In genomic region chr5:89071941-89072331, GRCh38 we compare ENCODE assay signal across 12 cellular contexts.
DNase-seq lines count a peak whose midpoint lies in the region; ATAC-seq and TF ChIP-seq lines count a peak whose summit lies in the region.
"Had no signal": no experiment of that assay in that cellular context is flagged by ENCODE, and none has a peak within 500 bp of the region (broad histone marks: within the 10 kb centered on the region; RNA-seq: fewer than 3 reads in every experiment).

No MANE protein-coding gene starts in this region.

- H3K36me3 ChIP-seq in OCI-LY1 (ENCODE audit: insufficient read depth, low read length): no peaks in the 10 kb centered on the region

- WGBS in right cardiac atrium: 68% methylated on average over 1 of the region's 1 CpG

- H3K4me3 ChIP-seq in OCI-LY1 (ENCODE audit: low read depth, low read length, poor library complexity, severe bottlenecking) (no peak overlapping the region), right cardiac atrium (ENCODE audit: low read length) (no peak overlapping the region)

- ATAC-seq in GM19468 (IDR thresholded peaks at IDR 0.05; ENCODE audit: extremely low read depth, unreplicated experiment) (peak; percentile 45), HG02973 (IDR thresholded peaks at IDR 0.05; ENCODE audit: unreplicated experiment) (peak; percentile 67), right cardiac atrium (no peak)

- in situ Hi-C loops in GM13977 (cut with MboI; ENCODE audit: low pct_unique_long_range_greater_than_20kb, low sequenced_read_pairs, unreplicated experiment): no loop called here

- H3K27me3 ChIP-seq in OCI-LY1 (ENCODE audit: insufficient read depth, low read length): no peaks in the 10 kb centered on the region
- H3K27me3 ChIP-seq in right cardiac atrium (ENCODE audit: control insufficient read depth, insufficient read depth): no peaks in the 10 kb centered on the region

- no peaks in the 10 kb centered on the region for H3K79me2 ChIP-seq in OCI-LY1 (ENCODE audit: insufficient read depth, low read length)

- TF ChIP-seq CTCF in GM13977 (IDR thresholded peaks at IDR 0.05; ENCODE audit: extremely low read depth, insufficient read depth, missing control alignments): no peak
- TF ChIP-seq CTCF in OCI-LY1 (IDR thresholded peaks at IDR 0.05; ENCODE audit: low read length): no peak

- H3F3A ChIP-seq in OCI-LY1 (ENCODE audit: insufficient read depth, low read length): no peaks in the 10 kb centered on the region

- peak; percentile 20 for DNase-seq in GM13977 (ENCODE audit: low spot score)
- no peak for DNase-seq in SHP77 (lab: John Stamatoyannopoulos, UW)
- no peak for DNase-seq in KG1 (lab: John Stamatoyannopoulos, UW)
- no peak for DNase-seq in right cardiac atrium
- no peak for DNase-seq in middle frontal gyrus (ENCODE audit: extremely low spot score, low spot score)
- DNase-seq: activated CD4-positive, alpha-beta T cell treated with anti-CD3 and anti-CD28 coated beads, Interleukin-2, amount 10 ng/mL, durations not matched to agents 7 days and 5 days; NCI-H2171; nephron progenitor cell; substantia nigra had no signal

- peak overlapping the region; percentile 97 for H2AFZ ChIP-seq in OCI-LY1 (ENCODE audit: low read length)

- no peak overlapping the region for H3K9ac ChIP-seq in OCI-LY1 (ENCODE audit: low read length)

- H3K4me1 ChIP-seq in OCI-LY1 (ENCODE audit: insufficient read depth, low read length, severe bottlenecking) (peaks cover 17% of the 10 kb centered on the region), right cardiac atrium (ENCODE audit: control insufficient read depth, insufficient read depth, low read length) (no peaks in the 10 kb centered on the region)

- intact Hi-C loops in right cardiac atrium (cut with DNase I): no loop called here

- H3K4me2 ChIP-seq in OCI-LY1 (ENCODE audit: low read length): no peak overlapping the region

- H4K20me1 ChIP-seq in OCI-LY1 (ENCODE audit: insufficient read depth, low read length): no peaks in the 10 kb centered on the region

- no peaks in the 10 kb centered on the region for H3K9me2 ChIP-seq in OCI-LY1 (ENCODE audit: low read depth, low read length)

- no peak overlapping the region for H3K27ac ChIP-seq in OCI-LY1 (ENCODE audit: low read depth, low read length, poor library complexity, severe bottlenecking)
- H3K27ac ChIP-seq in right cardiac atrium (ENCODE audit: low read length): no peak overlapping the region

- H3K9me3 ChIP-seq in OCI-LY1 (ENCODE audit: low read length): no peaks in the 10 kb centered on the region
- no peaks in the 10 kb centered on the region for H3K9me3 ChIP-seq in right cardiac atrium (ENCODE audit: control insufficient read depth, low read length)

Comparison
In these comparisons a context has a peak if more than half of its experiments do, and no peak if none do; other contexts are left out.
1. ATAC-seq: peak in GM19468 (single experiment) and HG02973 (single experiment); none in right cardiac atrium (0 of 2).